ENCODE assay signal across 17 cellular contexts in genomic region chr2:20421336-20421987, GRCh38. TPM values are rescaled to one million over a fixed set of nuclear protein-coding genes. Genes with fewer than 3 reads are reported as not detected.
DNase-seq lines count a peak whose midpoint lies in the region; ATAC-seq and TF ChIP-seq lines count a peak whose summit lies in the region.
"Had no signal": no experiment of that assay in that cellular context is flagged by ENCODE, and none has a peak within 500 bp of the region (broad histone marks: within the 10 kb centered on the region; RNA-seq: fewer than 3 reads in every experiment).

No MANE protein-coding gene starts in this region.

- peak overlapping the region in 8 of 10 donors; percentile 1 to 80 (median 46) for H3K27ac ChIP-seq in heart right ventricle
- peak overlapping the region; percentile 36 for H3K27ac ChIP-seq in layer of hippocampus (ENCODE audit: low read depth, low read length)
- H3K27ac ChIP-seq in psoas muscle = peak overlapping the region; percentile 61
- peak overlapping the region; percentile 83 for H3K27ac ChIP-seq in vagina
- H3K27ac ChIP-seq: HL-60, parathyroid adenoma had no signal

- 66 to 71% methylated on average over 14 of the region's 14 CpGs for WGBS in heart right ventricle, 2 donors
- WGBS in psoas muscle, 3 donors = 29 to 39% (median 32%) methylated on average over 14 of the region's 14 CpGs

- no peak for TF ChIP-seq POLR2A in vagina (IDR thresholded peaks at IDR 0.05)

- H3K27me3 ChIP-seq in heart right ventricle = peaks cover 0 to 3% (median 0%) of the 10 kb centered on the region in 7 donors
- H3K27me3 ChIP-seq in layer of hippocampus (ENCODE audit: control insufficient read depth, insufficient read depth, low read length) = no peaks in the 10 kb centered on the region
- H3K27me3 ChIP-seq in psoas muscle (ENCODE audit: insufficient read depth in 3 of 3, low read length in 2 of 3) = peaks cover 0 to 10% (median 0%) of the 10 kb centered on the region in 3 donors
- H3K27me3 ChIP-seq in vagina = no peaks in the 10 kb centered on the region

- intact Hi-C loops in heart right ventricle (cut with DNase I) = loop anchor here in 1 of 10 donors (5.0 kb wide), 1 partner anchor 39 kb away; no protein-coding TSS in a partner anchor
- intact Hi-C loops in Right ventricle myocardium superior (cut with DNase I) = no loop called here
- intact Hi-C loops in psoas muscle (cut with DNase I) = no loop called here
- intact Hi-C loops in vagina (cut with DNase I) = loop anchor here (5.0 kb wide), 1 partner anchor 216 kb away; no protein-coding TSS in a partner anchor

- DNase-seq in heart right ventricle (no peak), Right ventricle myocardium superior (no peak), psoas muscle (no peak), vagina (ENCODE audit: extremely low spot score in 2 of 2) (peak in 1 of 2 donors; percentile 88), DMS79 treated with DMSO at 0.1 percent for 48 hours (lab: John Stamatoyannopoulos, UW) (no peak)
- DNase-seq in stimulated activated CD8-positive, alpha-beta memory T cell treated with anti-CD3 and anti-CD28 coated beads, Interleukin-4, amount 100 ng/mL, for 48 hours = no peak
- DNase-seq: activated CD4-positive, alpha-beta T cell treated with anti-CD3 and anti-CD28 coated beads for 1 hour; activated T-cell treated with anti-CD3 and anti-CD28 coated beads, Interleukin-2, amount 50 U/mL, for 4 hours; CD4-positive, alpha-beta T cell; erythroblast; NCI-H1694; NCI-H526 treated with DMSO at 0.1 percent for 48 hours had no signal

- H3K36me3 ChIP-seq in heart right ventricle (no peaks in the 10 kb centered on the region), psoas muscle (ENCODE audit: insufficient read depth in 1 of 2, low read depth in 1 of 2) (no peaks in the 10 kb centered on the region), vagina (no peaks in the 10 kb centered on the region)

- H3K4me3 ChIP-seq in heart right ventricle = no peak overlapping the region
- no peak overlapping the region for H3K4me3 ChIP-seq in psoas muscle
- peak overlapping the region in 1 of 2 donors; percentile 12 for H3K4me3 ChIP-seq in vagina

- TF ChIP-seq CTCF in heart right ventricle (IDR thresholded peaks at IDR 0.05) = no peak
- no peak for TF ChIP-seq CTCF in psoas muscle (IDR thresholded peaks at IDR 0.05)
- no peak for TF ChIP-seq CTCF in vagina (IDR thresholded peaks at IDR 0.05)

- ATAC-seq in heart right ventricle (peak in 3 of 8 donors; percentile 1 to 7 (median 5)), Right ventricle myocardium superior (ENCODE audit: poor library complexity) (no peak), psoas muscle (peak in 3 of 4 donors; percentile 23 to 52 (median 27)), HG03097 (IDR thresholded peaks at IDR 0.05; ENCODE audit: low FRiP score, unreplicated experiment) (no peak)
- ATAC-seq: activated T-cell treated with anti-CD3 and anti-CD28 coated beads, Interleukin-2, amount 50 U/mL, for 4 hours; Panc1 had no signal

- H3K4me1 ChIP-seq in heart right ventricle (peaks cover 6 to 68% (median 32%) of the 10 kb centered on the region in 9 donors), psoas muscle (peaks cover 27% of the 10 kb centered on the region), vagina (peaks cover 61% of the 10 kb centered on the region)
- H3K4me1 ChIP-seq: parathyroid adenoma had no signal

- H3K9me3 ChIP-seq in heart right ventricle (no peaks in the 10 kb centered on the region), psoas muscle (no peaks in the 10 kb centered on the region), vagina (no peaks in the 10 kb centered on the region)

RNA-seq across cellular contexts. Expression of gene RHOB, which starts 25.4 kb away (rescaled TPM):
- total RNA-seq in heart right ventricle (100 to 1,000 TPM; 105 to 313 (median 157) TPM), Right ventricle myocardium superior (199 TPM), psoas muscle (100 to 1,000 TPM; 111 to 370 (median 154) TPM), vagina (1,771 TPM)
- polyA plus RNA-seq in heart right ventricle (100 to 1,000 TPM; 151 to 337 TPM), psoas muscle (100 to 1,000 TPM; 120 to 669 (median 345) TPM)

Comparison
In these comparisons a context has a peak if more than half of its experiments do, and no peak if none do; other contexts are left out.
1. ATAC-seq: peak in psoas muscle (3 of 4); none in Right ventricle myocardium superior (single experiment) and HG03097 (single experiment).
2. Peak in every context shown above with its lines, with median percentiles within 50 percentile points of each other: H3K27ac ChIP-seq.